18 cellular contexts compared by ENCODE assay signal in genomic region chr12:51589060-51589459, GRCh38. TPM values are rescaled to one million over a fixed set of nuclear protein-coding genes. Genes with fewer than 3 reads are reported as not detected.
DNase-seq lines count a peak whose midpoint lies in the region; ATAC-seq and TF ChIP-seq lines count a peak whose summit lies in the region.
"Had no signal": no experiment of that assay in that cellular context is flagged by ENCODE, and none has a peak within 500 bp of the region (broad histone marks: within the 10 kb centered on the region; RNA-seq: fewer than 3 reads in every experiment).

No MANE protein-coding gene starts in this region.

- no peaks in the 10 kb centered on the region for H3K27me3 ChIP-seq in BJ (ENCODE audit: control insufficient read depth, insufficient read depth, low read length)
- H3K27me3 ChIP-seq in DND-41 (ENCODE audit: insufficient read depth, low read length, poor library complexity) = no peaks in the 10 kb centered on the region

- CTCF ChIA-PET in BJ (lab: Yijun Ruan, JAX) = interaction anchor here (0.7 to 1.6 kb wide), 4 partner anchors 14 to 384 kb away, joined by 3 to 4 read pairs (median 3); no protein-coding TSS in a partner anchor
- CTCF ChIA-PET in activated CD8-positive, alpha-beta T cell treated with anti-CD3 and anti-CD28 coated beads for 36 hours (lab: Charles Lee) = no interaction called here

- H4K20me1 ChIP-seq in DND-41 (ENCODE audit: insufficient read depth, low read length) = peaks cover 11% of the 10 kb centered on the region; the same call in 1 of the 2 replicates

- H3K4me1 Mint-ChIP-seq in activated T-helper 1 cell treated with anti-CD3 and anti-CD28 coated beads, Interleukin-12 subunit alpha, Interleukin-12 subunit beta, Interleukin-2, Interleukin-4 antibody, amounts not matched to agents 30 ng/mL and 10 ng/mL and 1 ng/mL, durations not matched to agents 14 hours and 24 hours and 36 hours (ENCODE audit: low read depth) = peaks cover 10% of the 10 kb centered on the region
- peaks cover 15% of the 10 kb centered on the region for H3K4me1 Mint-ChIP-seq in nephron progenitor cell
- peaks cover 13% of the 10 kb centered on the region for H3K4me1 Mint-ChIP-seq in activated CD8-positive, alpha-beta T cell treated with anti-CD3 and anti-CD28 coated beads for 36 hours (ENCODE audit: low read depth)

- peaks cover 66% of the 10 kb centered on the region for H3K27me3 Mint-ChIP-seq in activated T-helper 1 cell treated with anti-CD3 and anti-CD28 coated beads, Interleukin-12 subunit alpha, Interleukin-12 subunit beta, Interleukin-2, Interleukin-4 antibody, amounts not matched to agents 30 ng/mL and 10 ng/mL and 1 ng/mL, durations not matched to agents 14 hours and 24 hours and 36 hours (ENCODE audit: insufficient read depth)
- H3K27me3 Mint-ChIP-seq in nephron progenitor cell (ENCODE audit: low read depth, poor library complexity) = peaks cover 42% of the 10 kb centered on the region
- peaks cover 50% of the 10 kb centered on the region for H3K27me3 Mint-ChIP-seq in activated CD8-positive, alpha-beta T cell treated with anti-CD3 and anti-CD28 coated beads for 36 hours

- 0 out of 2 replicates have a peak overlapping the region, but pooled peaks have one; percentile 95 for H2AFZ ChIP-seq in DND-41 (ENCODE audit: low read depth, low read length)
- H2AFZ ChIP-seq: GM23338 had no signal

- H3K4me3 Mint-ChIP-seq in activated T-helper 1 cell treated with anti-CD3 and anti-CD28 coated beads, Interleukin-12 subunit alpha, Interleukin-12 subunit beta, Interleukin-2, Interleukin-4 antibody, amounts not matched to agents 30 ng/mL and 10 ng/mL and 1 ng/mL, durations not matched to agents 14 hours and 24 hours and 36 hours = peak overlapping the region; percentile 25
- peak overlapping the region; percentile 85 for H3K4me3 Mint-ChIP-seq in nephron progenitor cell
- H3K4me3 Mint-ChIP-seq in activated CD8-positive, alpha-beta T cell treated with anti-CD3 and anti-CD28 coated beads for 36 hours = no peak overlapping the region

- peaks cover 4% of the 10 kb centered on the region for H3K9me3 Mint-ChIP-seq in activated T-helper 1 cell treated with anti-CD3 and anti-CD28 coated beads, Interleukin-12 subunit alpha, Interleukin-12 subunit beta, Interleukin-2, Interleukin-4 antibody, amounts not matched to agents 30 ng/mL and 10 ng/mL and 1 ng/mL, durations not matched to agents 14 hours and 24 hours and 36 hours
- no peaks in the 10 kb centered on the region for H3K9me3 Mint-ChIP-seq in nephron progenitor cell
- H3K9me3 Mint-ChIP-seq in activated CD8-positive, alpha-beta T cell treated with anti-CD3 and anti-CD28 coated beads for 36 hours = no peaks in the 10 kb centered on the region
- H3K9me3 Mint-ChIP-seq: GM23338 had no signal

- no peak overlapping the region for H3K27ac ChIP-seq in DND-41 (ENCODE audit: low read length)
- H3K27ac ChIP-seq: BLaER1, KMS-11, SK-N-MC had no signal

- ATAC-seq in DND-41 (ENCODE audit: insufficient read depth, low read depth) = no peak
- ATAC-seq in GM18520 (IDR thresholded peaks at IDR 0.05; ENCODE audit: unreplicated experiment) = no peak
- no peak for ATAC-seq in activated CD8-positive, alpha-beta T cell treated with anti-CD3 and anti-CD28 coated beads for 36 hours
- ATAC-seq: GM12878, GM23338, Panc1, Right ventricle myocardium inferior had no signal

- no peak overlapping the region for H3K9ac ChIP-seq in DND-41 (ENCODE audit: low read depth, low read length)
- H3K9ac ChIP-seq: BLaER1, KMS-11 had no signal

- no peak overlapping the region for H3K27ac Mint-ChIP-seq in activated T-helper 1 cell treated with anti-CD3 and anti-CD28 coated beads, Interleukin-12 subunit alpha, Interleukin-12 subunit beta, Interleukin-2, Interleukin-4 antibody, amounts not matched to agents 30 ng/mL and 10 ng/mL and 1 ng/mL, durations not matched to agents 14 hours and 24 hours and 36 hours
- H3K27ac Mint-ChIP-seq in nephron progenitor cell = no peak overlapping the region
- no peak overlapping the region for H3K27ac Mint-ChIP-seq in activated CD8-positive, alpha-beta T cell treated with anti-CD3 and anti-CD28 coated beads for 36 hours
- H3K27ac Mint-ChIP-seq: GM23338 had no signal

- intact Hi-C loops in activated T-helper 1 cell treated with anti-CD3 and anti-CD28 coated beads, Interleukin-12 subunit alpha, Interleukin-12 subunit beta, Interleukin-2, Interleukin-4 antibody, amounts not matched to agents 30 ng/mL and 10 ng/mL and 1 ng/mL, durations not matched to agents 14 hours and 24 hours and 36 hours (cut with micrococcal nuclease) = no loop called here
- intact Hi-C loops in activated CD8-positive, alpha-beta T cell treated with anti-CD3 and anti-CD28 coated beads for 36 hours (cut with micrococcal nuclease) = no loop called here

- POLR2A ChIA-PET in BJ (lab: Charles Lee) = no interaction called here
- POLR2A ChIA-PET in activated CD8-positive, alpha-beta T cell treated with anti-CD3 and anti-CD28 coated beads for 36 hours (lab: Charles Lee) = no interaction called here

- no peaks in the 10 kb centered on the region for H3K36me3 Mint-ChIP-seq in activated T-helper 1 cell treated with anti-CD3 and anti-CD28 coated beads, Interleukin-12 subunit alpha, Interleukin-12 subunit beta, Interleukin-2, Interleukin-4 antibody, amounts not matched to agents 30 ng/mL and 10 ng/mL and 1 ng/mL, durations not matched to agents 14 hours and 24 hours and 36 hours (ENCODE audit: low read depth)
- no peaks in the 10 kb centered on the region for H3K36me3 Mint-ChIP-seq in nephron progenitor cell (ENCODE audit: low read depth)
- H3K36me3 Mint-ChIP-seq in activated CD8-positive, alpha-beta T cell treated with anti-CD3 and anti-CD28 coated beads for 36 hours (ENCODE audit: low read depth) = no peaks in the 10 kb centered on the region

- H3K79me2 ChIP-seq in DND-41 (ENCODE audit: insufficient read depth, low read length) = peaks cover 18% of the 10 kb centered on the region

- H3K4me1 ChIP-seq in DND-41 (ENCODE audit: insufficient read depth, low read length) = peaks cover 34% of the 10 kb centered on the region

- no peak overlapping the region for H3K4me3 ChIP-seq in BJ (ENCODE audit: low read depth, low read length)
- no peak overlapping the region for H3K4me3 ChIP-seq in DND-41 (ENCODE audit: low read depth in 1 of 2, low read length in 2 of 2)
- H3K4me3 ChIP-seq: BLaER1, GM12878, SK-N-MC had no signal

- no peaks in the 10 kb centered on the region for H3K9me3 ChIP-seq in DND-41 (ENCODE audit: insufficient read depth, low read length, severe bottlenecking)
- H3K9me3 ChIP-seq: BLaER1 had no signal

- DNase-seq in BJ (ENCODE audit: low read depth) = peak; percentile 26
- DNase-seq in DND-41 = no peak
- DNase-seq in activated T-helper 1 cell treated with anti-CD3 and anti-CD28 coated beads, Interleukin-12 subunit alpha, Interleukin-12 subunit beta, Interleukin-2, Interleukin-4 antibody, amounts not matched to agents 30 ng/mL and 10 ng/mL and 1 ng/mL, durations not matched to agents 14 hours and 24 hours and 36 hours (ENCODE audit: low spot score) = no peak
- DNase-seq in nephron progenitor cell = no peak
- no peak for DNase-seq in activated CD8-positive, alpha-beta T cell treated with anti-CD3 and anti-CD28 coated beads for 36 hours
- no peak for DNase-seq in NCI-H69 (lab: John Stamatoyannopoulos, UW)
- DNase-seq: DMS153, MM.1S, NCI-H1105, NCI-H1694 treated with DMSO at 0.1 percent for 48 hours had no signal

- H3K4me2 ChIP-seq in DND-41 (ENCODE audit: insufficient read depth, low read length) = peak overlapping the region; percentile 76
- H3K4me2 ChIP-seq: BLaER1, KMS-11 had no signal

- TF ChIP-seq CTCF in BJ (IDR thresholded peaks at IDR 0.05; ENCODE audit: insufficient read depth, low read depth, low read length) = no peak
- no peak for TF ChIP-seq CTCF in DND-41 (IDR thresholded peaks at IDR 0.05; ENCODE audit: borderline replicate concordance, extremely low read depth, low read length, poor library complexity, severe bottlenecking)
- no peak for TF ChIP-seq CTCF in nephron progenitor cell (IDR thresholded peaks at IDR 0.05)
- no peak for TF ChIP-seq CTCF in activated CD8-positive, alpha-beta T cell treated with anti-CD3 and anti-CD28 coated beads for 36 hours (IDR thresholded peaks at IDR 0.05)

- H3K36me3 ChIP-seq in BJ (ENCODE audit: control insufficient read depth, insufficient read depth, low read length) (no peaks in the 10 kb centered on the region), DND-41 (ENCODE audit: insufficient read depth, low read length) (no peaks in the 10 kb centered on the region)
- H3K36me3 ChIP-seq: BLaER1 had no signal

RNA-seq across cellular contexts. Expression of gene SCN8A, which starts 2.0 kb away (rescaled TPM):
- polyA plus RNA-seq in BJ (2011; rRNA removed) = 19.6 and 22.8 TPM in 2 replicates
- 71.4 and 75.8 TPM in 2 replicates for polyA minus RNA-seq in BJ (2011; rRNA and poly(A)+ RNA removed)
- total RNA-seq in activated T-helper 1 cell treated with anti-CD3 and anti-CD28 coated beads, Interleukin-12 subunit alpha, Interleukin-12 subunit beta, Interleukin-2, Interleukin-4 antibody, amounts not matched to agents 30 ng/mL and 10 ng/mL and 1 ng/mL, durations not matched to agents 14 hours and 24 hours and 36 hours = 0.15 and 0.26 TPM in 2 replicates
- total RNA-seq in activated CD8-positive, alpha-beta T cell treated with anti-CD3 and anti-CD28 coated beads for 36 hours = under 1 TPM; 0.77 to 0.78 TPM
